34 cellular contexts compared by ENCODE assay signal in the genomic region with DNA sequence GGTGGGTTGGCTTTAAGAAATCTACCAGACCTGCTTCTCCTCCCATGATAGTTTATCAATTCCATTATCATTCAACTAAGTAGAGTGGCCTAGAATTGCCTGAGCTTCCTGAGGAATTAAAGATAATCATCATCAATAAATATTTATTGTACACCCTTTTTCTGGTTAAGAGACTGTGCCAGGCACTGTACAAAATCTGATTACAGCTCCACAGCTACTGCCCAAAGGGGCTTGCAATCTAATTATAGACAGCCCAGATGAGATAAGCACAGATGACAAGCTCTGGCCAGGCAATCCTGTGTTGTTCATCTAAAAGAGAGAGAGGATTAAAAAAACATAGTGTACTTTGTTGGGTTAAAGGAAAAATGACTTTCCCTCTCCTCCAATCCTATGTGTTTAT.
"Had no signal": no experiment of that assay in that cellular context is flagged by ENCODE, and none has a peak within 500 bp of the region (broad histone marks: within the 10 kb centered on the region; RNA-seq: fewer than 3 reads in every experiment).

No MANE protein-coding gene starts in this region.

- H3K4me1 ChIP-seq: adrenal gland, body of pancreas, breast epithelium had no signal

- DNase-seq: activated B cell treated with CpG ODN at 0.5 μM for 24 hours; activated CD4-positive, alpha-beta memory T cell treated with anti-CD3 and anti-CD28 coated beads for 36 hours; activated CD4-positive, alpha-beta T cell treated with anti-CD3 and anti-CD28 coated beads for 4 hours; activated CD4-positive, alpha-beta T cell treated with anti-CD3 and anti-CD28 coated beads, Interleukin-2, amount 10 ng/mL, durations not matched to agents 24 days and 14 days; activated CD4-positive, alpha-beta T cell treated with anti-CD3 and anti-CD28 coated beads, Interleukin-2, amount 50 U/mL, for 1 hour; activated CD4-positive, alpha-beta T cell treated with anti-CD3 and anti-CD28 coated beads, Interleukin-2, amount 50 U/mL, for 4 hours; activated CD4-positive, CD25-positive, alpha-beta regulatory T cell treated with anti-CD3 and anti-CD28 coated beads, Interleukin-2, amount 50 U/mL, for 72 hours; activated CD8-positive, alpha-beta memory T cell treated with anti-CD3 and anti-CD28 coated beads, Interleukin-2, amount 50 U/mL, for 4 hours; activated CD8-positive, alpha-beta T cell treated with anti-CD3 and anti-CD28 coated beads for 36 hours; activated effector memory CD4-positive, alpha-beta T cell treated with anti-CD3 and anti-CD28 coated beads, Interleukin-2, amount 50 U/mL, for 16 hours; activated gamma-delta T cell treated with Interleukin-2 at 50 U/mL for 16 hours; activated naive CD4-positive, alpha-beta T cell; activated naive CD4-positive, alpha-beta T cell treated with anti-CD3 and anti-CD28 coated beads for 36 hours; activated naive CD4-positive, alpha-beta T cell treated with anti-CD3 and anti-CD28 coated beads, Interleukin-2, amount 50 U/mL, for 16 hours; activated naive CD8-positive, alpha-beta T cell treated with anti-CD3 and anti-CD28 coated beads for 36 hours; activated T-cell treated with anti-CD3 and anti-CD28 coated beads for 4 hours; activated T-cell treated with anti-CD3 and anti-CD28 coated beads, Interleukin-2, amount 50 U/mL, for 1 hour; activated T-cell treated with anti-CD3 and anti-CD28 coated beads, Interleukin-2, amount 50 U/mL, for 4 hours; activated T-cell treated with anti-CD3 and anti-CD28 coated beads, Interleukin-2, amount 50 U/mL, for 72 hours; amniotic stem cell; aorta; body of pancreas; brain microvascular endothelial cell; central memory CD4-positive, alpha-beta T cell; T-helper 2 cell; T-helper 9 cell had no signal

- H3K4me1 Mint-ChIP-seq: activated B cell treated with CpG ODN at 0.5 μM for 24 hours; activated CD4-positive, alpha-beta T cell treated with anti-CD3 and anti-CD28 coated beads, Interleukin-2, amount 10 ng/mL, durations not matched to agents 24 days and 14 days; activated naive CD8-positive, alpha-beta T cell treated with anti-CD3 and anti-CD28 coated beads for 36 hours; activated T-helper 17 cell treated with anti-CD3 and anti-CD28 coated beads, Interleukin-2, amount 50 U/mL, for 72 hours had no signal

- H3K4me3 Mint-ChIP-seq: activated B cell treated with CpG ODN at 0.5 μM for 24 hours; activated CD4-positive, alpha-beta memory T cell treated with anti-CD3 and anti-CD28 coated beads for 36 hours; activated CD4-positive, alpha-beta T cell treated with anti-CD3 and anti-CD28 coated beads, Interleukin-2, amount 10 ng/mL, durations not matched to agents 24 days and 14 days; activated CD8-positive, alpha-beta T cell treated with anti-CD3 and anti-CD28 coated beads for 36 hours; activated naive CD4-positive, alpha-beta T cell treated with anti-CD3 and anti-CD28 coated beads for 36 hours; activated naive CD8-positive, alpha-beta T cell treated with anti-CD3 and anti-CD28 coated beads for 36 hours; activated T-cell treated with anti-CD3 and anti-CD28 coated beads, Interleukin-2, amount 50 U/mL, for 4 hours; activated T-cell treated with anti-CD3 and anti-CD28 coated beads, Interleukin-2, amount 50 U/mL, for 72 hours; activated T-helper 1 cell treated with anti-CD3 and anti-CD28 coated beads, Interleukin-12 subunit alpha, Interleukin-12 subunit beta, Interleukin-2, Interleukin-4 antibody, amounts not matched to agents 30 ng/mL and 10 ng/mL and 1 ng/mL, durations not matched to agents 14 hours and 24 hours and 36 hours; activated T-helper 17 cell treated with anti-CD3 and anti-CD28 coated beads, Interleukin-2, amount 50 U/mL, for 72 hours; T-helper 1 cell treated with Interleukin-12 subunit alpha and Interleukin-12 subunit beta and Interleukin-4 antibody, amounts not matched to agents 30 μg/mL and 1 μg/mL, for 36 hours; T-helper 2 cell treated with Interferon-gamma antibody and Interleukin-4, amounts not matched to agents 5 μg/mL and 100 μg/mL, for 36 hours had no signal

- H3K4me3 ChIP-seq: adrenal gland, body of pancreas, breast epithelium had no signal

- H3K9me3 Mint-ChIP-seq: activated CD4-positive, alpha-beta T cell treated with anti-CD3 and anti-CD28 coated beads, Interleukin-2, amount 10 ng/mL, durations not matched to agents 24 days and 14 days; activated naive CD8-positive, alpha-beta T cell treated with anti-CD3 and anti-CD28 coated beads for 36 hours had no signal

- H3K27me3 ChIP-seq: adrenal gland, body of pancreas, brain microvascular endothelial cell, breast epithelium had no signal

- H3K36me3 ChIP-seq: adrenal gland, brain microvascular endothelial cell, breast epithelium had no signal

- H3K27me3 Mint-ChIP-seq: activated B cell treated with CpG ODN at 0.5 μM for 24 hours; activated CD4-positive, alpha-beta T cell treated with anti-CD3 and anti-CD28 coated beads, Interleukin-2, amount 10 ng/mL, durations not matched to agents 24 days and 14 days had no signal

- H3K36me3 Mint-ChIP-seq: activated CD4-positive, alpha-beta memory T cell treated with anti-CD3 and anti-CD28 coated beads for 36 hours; activated naive CD8-positive, alpha-beta T cell treated with anti-CD3 and anti-CD28 coated beads for 36 hours had no signal

- H3K9me3 ChIP-seq: adrenal gland, body of pancreas, breast epithelium had no signal

- H3K27ac ChIP-seq: adrenal gland, body of pancreas, brain microvascular endothelial cell, VCaP had no signal

- ATAC-seq: activated CD8-positive, alpha-beta T cell treated with anti-CD3 and anti-CD28 coated beads for 36 hours; activated naive CD4-positive, alpha-beta T cell treated with anti-CD3 and anti-CD28 coated beads, Interleukin-2, amount 50 U/mL, for 72 hours; activated T-cell treated with anti-CD3 and anti-CD28 coated beads, Interleukin-2, amount 50 U/mL, for 4 hours; activated T-cell treated with anti-CD3 and anti-CD28 coated beads, Interleukin-2, amount 50 U/mL, for 72 hours; activated T-helper 17 cell treated with anti-CD3 and anti-CD28 coated beads, Interleukin-2, amount 50 U/mL, for 72 hours; body of pancreas had no signal

- H3K27ac Mint-ChIP-seq: activated B cell treated with CpG ODN at 0.5 μM for 24 hours; activated CD4-positive, alpha-beta memory T cell treated with anti-CD3 and anti-CD28 coated beads for 36 hours; activated CD4-positive, alpha-beta T cell treated with anti-CD3 and anti-CD28 coated beads, Interleukin-2, amount 10 ng/mL, durations not matched to agents 24 days and 14 days; activated CD8-positive, alpha-beta T cell treated with anti-CD3 and anti-CD28 coated beads for 36 hours; activated naive CD4-positive, alpha-beta T cell treated with anti-CD3 and anti-CD28 coated beads for 36 hours; activated naive CD4-positive, alpha-beta T cell treated with anti-CD3 and anti-CD28 coated beads, Interleukin-2, amount 50 U/mL, for 72 hours; activated naive CD8-positive, alpha-beta T cell treated with anti-CD3 and anti-CD28 coated beads for 36 hours; activated T-cell treated with anti-CD3 and anti-CD28 coated beads, Interleukin-2, amount 50 U/mL, for 72 hours; activated T-helper 1 cell treated with anti-CD3 and anti-CD28 coated beads, Interleukin-12 subunit alpha, Interleukin-12 subunit beta, Interleukin-2, Interleukin-4 antibody, amounts not matched to agents 30 ng/mL and 10 ng/mL and 1 ng/mL, durations not matched to agents 14 hours and 24 hours and 36 hours; activated T-helper 17 cell treated with anti-CD3 and anti-CD28 coated beads, Interleukin-2, amount 50 U/mL, for 72 hours; T-helper 1 cell treated with Interleukin-12 subunit alpha and Interleukin-12 subunit beta and Interleukin-4 antibody, amounts not matched to agents 30 μg/mL and 1 μg/mL, for 36 hours; T-helper 2 cell treated with Interferon-gamma antibody and Interleukin-4, amounts not matched to agents 5 μg/mL and 100 μg/mL, for 36 hours had no signal
